In genomic region chr11:76588455-76589325, GRCh38 we compare ENCODE assay signal across 8 cellular contexts.
DNase-seq lines count a peak whose midpoint lies in the region; ATAC-seq and TF ChIP-seq lines count a peak whose summit lies in the region.

No MANE protein-coding gene starts in this region.

- peaks cover 2% of the 10 kb centered on the region for H3K27me3 Mint-ChIP-seq in neural progenitor cell (ENCODE audit: insufficient read depth, low read depth)

- H3K9ac ChIP-seq in neural progenitor cell: no peak overlapping the region

- H3K27ac Mint-ChIP-seq in neural progenitor cell: peak overlapping the region; percentile 57

- no peaks in the 10 kb centered on the region for H3K9me3 ChIP-seq in neural progenitor cell (ENCODE audit: low read depth)

- TF ChIP-seq CTCF in neural progenitor cell (IDR thresholded peaks at IDR 0.05): no peak

- no peaks in the 10 kb centered on the region for H4K20me1 ChIP-seq in neural progenitor cell (ENCODE audit: low read depth)

- H3K27me3 ChIP-seq in neural progenitor cell: no peaks in the 10 kb centered on the region

- H3K4me1 Mint-ChIP-seq in neural progenitor cell: peaks cover 15% of the 10 kb centered on the region

- peaks cover 5% of the 10 kb centered on the region for H3K4me1 ChIP-seq in neural progenitor cell

- H3K4me3 Mint-ChIP-seq in neural progenitor cell: no peak overlapping the region

- no peak for ATAC-seq in HG03139 (IDR thresholded peaks at IDR 0.05; ENCODE audit: unreplicated experiment)

- H3K79me2 ChIP-seq in neural progenitor cell (ENCODE audit: low read depth): no peaks in the 10 kb centered on the region

- H3K36me3 ChIP-seq in neural progenitor cell: no peaks in the 10 kb centered on the region

- DNase-seq in activated naive CD4-positive, alpha-beta T cell treated with Interleukin-2 at 50 U/mL for 16 hours: peak; percentile 70
- DNase-seq in activated naive CD4-positive, alpha-beta T cell (lab: John Stamatoyannopoulos, UW): no peak
- DNase-seq in dermis microvascular lymphatic vessel endothelial cell (ENCODE audit: low read depth in 2 of 2): peak; percentile 91 to 99
- DNase-seq in neural progenitor cell (ENCODE audit: low spot score): no peak
- no peak for DNase-seq in NK-92 (lab: John Stamatoyannopoulos, UW; ENCODE audit: unreplicated experiment)
- no peak for DNase-seq in AG20443 (ENCODE audit: low spot score)
- DNase-seq in midbrain (lab: John Stamatoyannopoulos, UW): no peak

- no peak overlapping the region for H3K27ac ChIP-seq in neural progenitor cell

- no peaks in the 10 kb centered on the region for H3K9me3 Mint-ChIP-seq in neural progenitor cell

- H3K4me2 ChIP-seq in neural progenitor cell: no peak overlapping the region

- no peaks in the 10 kb centered on the region for H3F3A ChIP-seq in neural progenitor cell (ENCODE audit: low read depth)

- no peak overlapping the region for H2AFZ ChIP-seq in neural progenitor cell (replicated peaks)

- H3K36me3 Mint-ChIP-seq in neural progenitor cell: no peaks in the 10 kb centered on the region

- no peak overlapping the region for H3K4me3 ChIP-seq in neural progenitor cell

Comparison
In these comparisons a context has a peak if more than half of its experiments do, and no peak if none do; other contexts are left out.
1. DNase-seq: peak in activated naive CD4-positive, alpha-beta T cell treated with Interleukin-2 at 50 U/mL for 16 hours (single experiment) and dermis microvascular lymphatic vessel endothelial cell (2 of 2); none in activated naive CD4-positive, alpha-beta T cell (0 of 4), neural progenitor cell (single experiment), NK-92 (single experiment), AG20443 (single experiment) and midbrain (single experiment).